Comparison of ENCODE assay signal across 1 cellular context in the genomic region with DNA sequence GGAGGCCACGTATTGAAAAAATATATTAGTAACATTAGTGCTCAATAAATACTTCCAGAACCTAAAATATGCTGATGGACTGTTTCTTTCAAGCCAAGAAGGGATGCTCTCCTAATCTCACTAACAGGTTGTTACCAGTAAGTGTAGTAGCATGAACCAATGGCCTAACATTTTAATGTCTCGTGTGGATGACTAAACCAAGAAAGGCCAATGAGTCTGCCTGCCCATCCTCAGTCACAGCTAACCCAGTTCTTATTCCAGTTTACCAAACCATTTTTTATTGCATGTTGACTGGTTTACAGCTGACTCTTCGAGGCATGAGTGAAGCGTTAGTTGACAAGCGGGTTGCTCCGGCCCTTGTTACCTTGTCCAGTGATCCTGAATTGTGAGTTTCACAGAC.
TF ChIP-seq lines count a peak whose summit lies in the region.

No MANE protein-coding gene starts in this region.

TF ChIP-seq in IMR-90, 13 proteins besides CTCF, POLR2A, EP300 and RAD21 (continued from another document):
- TF ChIP-seq NFE2L2 (IDR thresholded peaks at IDR 0.05; ENCODE audit: low read depth, low read length) (no peak), CEBPB (IDR thresholded peaks at IDR 0.05; ENCODE audit: low read depth, low read length) (no peak), FOS (IDR thresholded peaks at IDR 0.05; ENCODE audit: low read depth, low read length) (no peak), RCOR1 (IDR thresholded peaks at IDR 0.05; ENCODE audit: insufficient replicate concordance, low read length) (no peak), MXI1 (IDR thresholded peaks at IDR 0.05; ENCODE audit: borderline replicate concordance, low read depth, low read length) (no peak), SMC3 (IDR thresholded peaks at IDR 0.05; ENCODE audit: low read depth, low read length) (no peak), BHLHE40 (IDR thresholded peaks at IDR 0.05; ENCODE audit: low read depth, low read length) (no peak), MAFK (IDR thresholded peaks at IDR 0.05; ENCODE audit: low read depth, low read length) (no peak), RFX5 (IDR thresholded peaks at IDR 0.05; ENCODE audit: low read depth, low read length) (no peak), MAZ (IDR thresholded peaks at IDR 0.05; ENCODE audit: borderline replicate concordance, low read depth, low read length) (no peak)
- TF ChIP-seq, protein P1, sequence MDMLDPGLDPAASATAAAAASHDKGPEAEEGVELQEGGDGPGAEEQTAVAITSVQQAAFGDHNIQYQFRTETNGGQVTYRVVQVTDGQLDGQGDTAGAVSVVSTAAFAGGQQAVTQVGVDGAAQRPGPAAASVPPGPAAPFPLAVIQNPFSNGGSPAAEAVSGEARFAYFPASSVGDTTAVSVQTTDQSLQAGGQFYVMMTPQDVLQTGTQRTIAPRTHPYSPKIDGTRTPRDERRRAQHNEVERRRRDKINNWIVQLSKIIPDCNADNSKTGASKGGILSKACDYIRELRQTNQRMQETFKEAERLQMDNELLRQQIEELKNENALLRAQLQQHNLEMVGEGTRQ (IDR thresholded peaks at IDR 0.05; ENCODE audit: low read depth, low read length) = no peak
- TF ChIP-seq, protein P2, sequence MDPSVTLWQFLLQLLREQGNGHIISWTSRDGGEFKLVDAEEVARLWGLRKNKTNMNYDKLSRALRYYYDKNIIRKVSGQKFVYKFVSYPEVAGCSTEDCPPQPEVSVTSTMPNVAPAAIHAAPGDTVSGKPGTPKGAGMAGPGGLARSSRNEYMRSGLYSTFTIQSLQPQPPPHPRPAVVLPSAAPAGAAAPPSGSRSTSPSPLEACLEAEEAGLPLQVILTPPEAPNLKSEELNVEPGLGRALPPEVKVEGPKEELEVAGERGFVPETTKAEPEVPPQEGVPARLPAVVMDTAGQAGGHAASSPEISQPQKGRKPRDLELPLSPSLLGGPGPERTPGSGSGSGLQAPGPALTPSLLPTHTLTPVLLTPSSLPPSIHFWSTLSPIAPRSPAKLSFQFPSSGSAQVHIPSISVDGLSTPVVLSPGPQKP (IDR thresholded peaks at IDR 0.05; ENCODE audit: borderline replicate concordance, low read depth, low read length) = no peak
